In genomic region chr7:151425670-151426075, GRCh38 we compare ENCODE assay signal across 9 cellular contexts. TPM values are rescaled to one million over a fixed set of nuclear protein-coding genes. Genes with fewer than 3 reads are reported as not detected.
A peak's percentile ranks its signal among the peaks of the same experiment; 100 is the strongest.
DNase-seq lines count a peak whose midpoint lies in the region; ATAC-seq, FAIRE-seq and TF ChIP-seq lines count a peak whose summit lies in the region.
"Had no signal": no experiment of that assay in that cellular context is flagged by ENCODE, and none has a peak within 500 bp of the region (broad histone marks: within the 10 kb centered on the region; RNA-seq: fewer than 3 reads in every experiment).

No MANE protein-coding gene starts in this region.

- no peak overlapping the region for H3K4me3 Mint-ChIP-seq in stimulated activated effector memory CD8-positive, alpha-beta T cell treated with anti-CD3 and anti-CD28 coated beads, Interleukin-12 subunit alpha, Interleukin-12 subunit beta, amount 100 ng/mL, for 72 hours

- FAIRE-seq in bronchial epithelial cell (lab: Jason Lieb, UNC), result no peak

- H3K4me1 Mint-ChIP-seq in stimulated activated effector memory CD8-positive, alpha-beta T cell treated with anti-CD3 and anti-CD28 coated beads, Interleukin-12 subunit alpha, Interleukin-12 subunit beta, amount 100 ng/mL, for 72 hours, result peaks cover 30% of the 10 kb centered on the region

- intact Hi-C loops in right lobe of liver (cut with DNase I) (loop anchor here in 1 of 2 donors (10.0 kb wide), 1 partner anchor 121 kb away; no protein-coding TSS in a partner anchor), thyroid gland (cut with DNase I) (no loop called here), body of pancreas (cut with DNase I) (no loop called here)

- H3K9me3 ChIP-seq in right lobe of liver (no peaks in the 10 kb centered on the region), thyroid gland (no peaks in the 10 kb centered on the region), body of pancreas (no peaks in the 10 kb centered on the region)

- WGBS in right lobe of liver (ENCODE audit: insufficient coverage, low coverage, low lambda C conversion rate, missing lambda C conversion rate), result 18% methylated on average over 3 of the region's 4 CpGs
- WGBS in thyroid gland, 2 donors, result 40 to 48% methylated on average over 4 of the region's 4 CpGs
- 80 to 85% methylated on average over 4 of the region's 4 CpGs for WGBS in body of pancreas, 2 donors

- H3K9me3 Mint-ChIP-seq in stimulated activated effector memory CD8-positive, alpha-beta T cell treated with anti-CD3 and anti-CD28 coated beads, Interleukin-12 subunit alpha, Interleukin-12 subunit beta, amount 100 ng/mL, for 72 hours, result no peaks in the 10 kb centered on the region

- no peaks in the 10 kb centered on the region for H3K36me3 Mint-ChIP-seq in stimulated activated effector memory CD8-positive, alpha-beta T cell treated with anti-CD3 and anti-CD28 coated beads, Interleukin-12 subunit alpha, Interleukin-12 subunit beta, amount 100 ng/mL, for 72 hours

- DNase-seq in LHCN-M2 (ENCODE audit: low read depth) (peak; percentile 71), bronchial epithelial cell (ENCODE audit: low read depth) (peak; percentile 41), right lobe of liver (no peak), thyroid gland (no peak), NCI-H2227 (lab: John Stamatoyannopoulos, UW; ENCODE audit: unreplicated experiment) (no peak), GM10266 (ENCODE audit: extremely low spot score) (no peak), body of pancreas (no peak)
- DNase-seq in stimulated activated effector memory CD8-positive, alpha-beta T cell treated with anti-CD3 and anti-CD28 coated beads, Interleukin-12 subunit alpha, Interleukin-12 subunit beta, amount 100 ng/mL, for 72 hours (ENCODE audit: low spot score in 2 of 2), result no peak
- DNase-seq: stimulated activated naive CD4-positive, alpha-beta T cell treated with Interleukin-2 at 50 U/mL for 16 hours had no signal

- TF ChIP-seq CTCF in bronchial epithelial cell (IDR thresholded peaks at IDR 0.05; ENCODE audit: insufficient read depth, low read length, severe bottlenecking) (no peak), right lobe of liver (IDR thresholded peaks at IDR 0.05) (no peak), thyroid gland (IDR thresholded peaks at IDR 0.05) (no peak), GM10266 (IDR thresholded peaks at IDR 0.05; ENCODE audit: control insufficient read depth, insufficient read depth, low read depth, missing control alignments) (no peak), body of pancreas (IDR thresholded peaks at IDR 0.05) (no peak)

- H3K27me3 ChIP-seq in bronchial epithelial cell (ENCODE audit: control insufficient read depth, insufficient read depth, low read length) (peaks cover 2% of the 10 kb centered on the region), right lobe of liver (no peaks in the 10 kb centered on the region), thyroid gland (no peaks in the 10 kb centered on the region), body of pancreas (no peaks in the 10 kb centered on the region)

- ATAC-seq in right lobe of liver (peak in 3 of 4 donors; percentile 62 to 76 (median 68)), body of pancreas (no peak)
- ATAC-seq in stimulated activated effector memory CD8-positive, alpha-beta T cell treated with anti-CD3 and anti-CD28 coated beads, Interleukin-12 subunit alpha, Interleukin-12 subunit beta, amount 100 ng/mL, for 72 hours, result no peak

- H3K4me1 ChIP-seq in right lobe of liver (no peaks in the 10 kb centered on the region), thyroid gland (peaks cover 47 to 56% of the 10 kb centered on the region in 2 donors), body of pancreas (peaks cover 15% of the 10 kb centered on the region)

- no peak overlapping the region for H3K27ac Mint-ChIP-seq in stimulated activated effector memory CD8-positive, alpha-beta T cell treated with anti-CD3 and anti-CD28 coated beads, Interleukin-12 subunit alpha, Interleukin-12 subunit beta, amount 100 ng/mL, for 72 hours

- H3K36me3 ChIP-seq in bronchial epithelial cell (ENCODE audit: control insufficient read depth, insufficient read depth, low read length) (no peaks in the 10 kb centered on the region), right lobe of liver (no peaks in the 10 kb centered on the region), thyroid gland (no peaks in the 10 kb centered on the region), body of pancreas (replicated peaks in 1 of 2; ENCODE audit: insufficient read depth in 1 of 2, low read depth in 2 of 2) (no peaks in the 10 kb centered on the region)

- TF ChIP-seq POLR2A in right lobe of liver (IDR thresholded peaks at IDR 0.05) (no peak), thyroid gland (IDR thresholded peaks at IDR 0.05) (no peak), body of pancreas (IDR thresholded peaks at IDR 0.05) (no peak)

- H3K27ac ChIP-seq in right lobe of liver, result no peak overlapping the region
- H3K27ac ChIP-seq in thyroid gland, result peak overlapping the region; percentile 69 to 93 (median 92)
- H3K27ac ChIP-seq in body of pancreas, result peak overlapping the region in 1 of 4 donors; percentile 31

- H3K4me3 ChIP-seq in bronchial epithelial cell (ENCODE audit: low read depth, low read length) (no peak overlapping the region), right lobe of liver (no peak overlapping the region), thyroid gland (replicated peaks in 1 of 3) (no peak overlapping the region), body of pancreas (no peak overlapping the region)

RNA-seq across cellular contexts. Expression of gene CRYGN, which starts 14.3 kb away (rescaled TPM):
- not detected in 2 replicates for total RNA-seq in LHCN-M2 (2014; rRNA removed)
- 0.07 TPM for polyA plus RNA-seq in LHCN-M2 (2012)
- total RNA-seq in bronchial epithelial cell, result not detected in 2 replicates
- not detected for total RNA-seq in right lobe of liver
- total RNA-seq in thyroid gland, result 10 to 100 TPM; 16.4 to 45.5 (median 24.5) TPM
- total RNA-seq in body of pancreas, result not detected

RNA-seq across cellular contexts. Expression of gene WDR86, which starts 15.8 kb away (rescaled TPM):
- total RNA-seq in LHCN-M2 (2014; rRNA removed) (1.3 TPM in 1 of 2 replicates, not detected in the other), bronchial epithelial cell (0.13 and 0.79 TPM in 2 replicates), right lobe of liver (under 1 TPM in 5 of 6 experiments, not detected in 1; 0.31 to 0.74 (median 0.44) TPM), thyroid gland (100 to 1,000 TPM in 3 of 4 donors, 10 to 100 TPM in 1; 99.5 to 203 (median 142) TPM), body of pancreas (10 to 100 TPM in 1 of 2 donors, 1 to 10 TPM in 1; 3.9 to 11.2 TPM)
- 0.09 TPM for polyA plus RNA-seq in LHCN-M2 (2012)

Comparison
In these comparisons a context has a peak if more than half of its experiments do, and no peak if none do; other contexts are left out.
1. DNase-seq: peak in LHCN-M2 (single experiment) and bronchial epithelial cell (single experiment); none in right lobe of liver (0 of 3), thyroid gland (0 of 2), NCI-H2227 (single experiment), stimulated activated effector memory CD8-positive, alpha-beta T cell treated with anti-CD3 and anti-CD28 coated beads, Interleukin-12 subunit alpha, Interleukin-12 subunit beta, amount 100 ng/mL, for 72 hours (0 of 2), GM10266 (single experiment) and body of pancreas (0 of 4).
2. ATAC-seq: peak in right lobe of liver (3 of 4); none in stimulated activated effector memory CD8-positive, alpha-beta T cell treated with anti-CD3 and anti-CD28 coated beads, Interleukin-12 subunit alpha, Interleukin-12 subunit beta, amount 100 ng/mL, for 72 hours (single experiment) and body of pancreas (single experiment).
3. H3K27ac ChIP-seq: peak in thyroid gland (3 of 3); none in right lobe of liver (0 of 3).
4. RNA of gene CRYGN, which starts 14.3 kb away (total RNA-seq): 16.4 to 45.5 TPM in thyroid gland; not detected in LHCN-M2, not detected in bronchial epithelial cell, not detected in right lobe of liver and not detected in body of pancreas; every median in the first group is over 10 times any median in the second.
5. RNA of gene WDR86, which starts 15.8 kb away (total RNA-seq): 99.5 to 203 TPM in thyroid gland; 3.9 to 11.2 TPM in body of pancreas, 1.3 TPM in LHCN-M2, 0.13 to 0.79 TPM in bronchial epithelial cell and 0.31 to 0.74 TPM in right lobe of liver; every median in the first group is over 4 times any median in the second.